1 cellular context compared by ENCODE assay signal in the genomic region with DNA sequence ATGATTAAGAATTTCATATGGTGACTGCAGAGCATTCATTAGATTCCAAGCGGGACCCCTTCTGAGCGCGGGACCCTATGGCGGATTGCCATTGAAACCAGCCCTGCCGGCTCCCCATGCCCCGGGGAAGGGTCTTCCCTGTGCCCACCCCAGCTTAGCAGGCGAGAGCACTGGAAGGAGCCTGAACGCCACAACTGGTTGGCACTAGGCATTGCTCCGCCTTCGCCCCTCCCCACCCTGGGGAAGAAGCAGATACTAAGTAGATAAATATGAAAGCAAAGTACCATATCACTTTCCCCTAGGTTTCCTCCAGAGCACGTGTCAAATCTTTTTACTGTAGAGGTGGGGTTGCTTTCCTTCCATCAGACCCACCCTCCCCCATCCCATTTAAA.
TF ChIP-seq lines count a peak whose summit lies in the region.

No MANE protein-coding gene starts in this region.

TF ChIP-seq in SK-N-SH treated with all-trans-retinoic acid at 6 μM for 48 hours, 23 proteins besides CTCF, POLR2A, EP300 and RAD21 (continued from another document):
- no peak for TF ChIP-seq PATZ1 (CRISPR knock-in tag; IDR thresholded peaks at IDR 0.05; ENCODE audit: borderline replicate concordance)
- no peak for TF ChIP-seq ISL1 (CRISPR knock-in tag; IDR thresholded peaks at IDR 0.05)
- TF ChIP-seq ARNTL (CRISPR knock-in tag; IDR thresholded peaks at IDR 0.05; ENCODE audit: borderline replicate concordance, low read depth): no peak
- no peak for TF ChIP-seq TCF4 (CRISPR knock-in tag; IDR thresholded peaks at IDR 0.05; ENCODE audit: borderline replicate concordance)
- no peak for TF ChIP-seq ZFP30 (CRISPR knock-in tag; IDR thresholded peaks at IDR 0.05)
- TF ChIP-seq RARB (CRISPR knock-in tag; IDR thresholded peaks at IDR 0.05): no peak
- TF ChIP-seq OSR1 (CRISPR knock-in tag; IDR thresholded peaks at IDR 0.05): no peak
- no peak for TF ChIP-seq CREB5 (CRISPR knock-in tag; IDR thresholded peaks at IDR 0.05; ENCODE audit: low read depth)
